In genomic region chr1:35535243-35535642, GRCh38 we compare ENCODE assay signal across 1 cellular context.
TF ChIP-seq lines count a peak whose summit lies in the region.

No MANE protein-coding gene starts in this region.

TF ChIP-seq in GM23338, 12 proteins besides CTCF, POLR2A, EP300 and RAD21 (continued from another document):
- TF ChIP-seq, protein P1, sequence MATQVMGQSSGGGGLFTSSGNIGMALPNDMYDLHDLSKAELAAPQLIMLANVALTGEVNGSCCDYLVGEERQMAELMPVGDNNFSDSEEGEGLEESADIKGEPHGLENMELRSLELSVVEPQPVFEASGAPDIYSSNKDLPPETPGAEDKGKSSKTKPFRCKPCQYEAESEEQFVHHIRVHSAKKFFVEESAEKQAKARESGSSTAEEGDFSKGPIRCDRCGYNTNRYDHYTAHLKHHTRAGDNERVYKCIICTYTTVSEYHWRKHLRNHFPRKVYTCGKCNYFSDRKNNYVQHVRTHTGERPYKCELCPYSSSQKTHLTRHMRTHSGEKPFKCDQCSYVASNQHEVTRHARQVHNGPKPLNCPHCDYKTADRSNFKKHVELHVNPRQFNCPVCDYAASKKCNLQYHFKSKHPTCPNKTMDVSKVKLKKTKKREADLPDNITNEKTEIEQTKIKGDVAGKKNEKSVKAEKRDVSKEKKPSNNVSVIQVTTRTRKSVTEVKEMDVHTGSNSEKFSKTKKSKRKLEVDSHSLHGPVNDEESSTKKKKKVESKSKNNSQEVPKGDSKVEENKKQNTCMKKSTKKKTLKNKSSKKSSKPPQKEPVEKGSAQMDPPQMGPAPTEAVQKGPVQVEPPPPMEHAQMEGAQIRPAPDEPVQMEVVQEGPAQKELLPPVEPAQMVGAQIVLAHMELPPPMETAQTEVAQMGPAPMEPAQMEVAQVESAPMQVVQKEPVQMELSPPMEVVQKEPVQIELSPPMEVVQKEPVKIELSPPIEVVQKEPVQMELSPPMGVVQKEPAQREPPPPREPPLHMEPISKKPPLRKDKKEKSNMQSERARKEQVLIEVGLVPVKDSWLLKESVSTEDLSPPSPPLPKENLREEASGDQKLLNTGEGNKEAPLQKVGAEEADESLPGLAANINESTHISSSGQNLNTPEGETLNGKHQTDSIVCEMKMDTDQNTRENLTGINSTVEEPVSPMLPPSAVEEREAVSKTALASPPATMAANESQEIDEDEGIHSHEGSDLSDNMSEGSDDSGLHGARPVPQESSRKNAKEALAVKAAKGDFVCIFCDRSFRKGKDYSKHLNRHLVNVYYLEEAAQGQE (IDR thresholded peaks at IDR 0.05; ENCODE audit: unreplicated experiment): no peak
- no peak for TF ChIP-seq ZNF114 (CRISPR knock-in tag; IDR thresholded peaks at IDR 0.05)
- no peak for TF ChIP-seq ZNF331 (CRISPR knock-in tag; IDR thresholded peaks at IDR 0.05; ENCODE audit: low read depth)
- TF ChIP-seq STAT1 (IDR thresholded peaks at IDR 0.05; ENCODE audit: unreplicated experiment): no peak
- TF ChIP-seq NANOG (IDR thresholded peaks at IDR 0.05; ENCODE audit: borderline replicate concordance): no peak
- no peak for TF ChIP-seq CREB1 (CRISPR knock-in tag; IDR thresholded peaks at IDR 0.05; ENCODE audit: low read depth)
- TF ChIP-seq EZH2 (IDR thresholded peaks at IDR 0.05; ENCODE audit: low read depth, unreplicated experiment): no peak
- no peak for TF ChIP-seq ZNF462 (CRISPR knock-in tag; IDR thresholded peaks at IDR 0.05)
TF ChIP-seq in GM23338: peak in this region for 0.
